Comparison of ENCODE assay signal across 9 cellular contexts in genomic region chr19:45419396-45419795, GRCh38. TPM values are rescaled to one million over a fixed set of nuclear protein-coding genes. Genes with fewer than 3 reads are reported as not detected.
A peak's percentile ranks its signal among the peaks of the same experiment; 100 is the strongest.
DNase-seq lines count a peak whose midpoint lies in the region; ATAC-seq and TF ChIP-seq lines count a peak whose summit lies in the region.
"Had no signal": no experiment of that assay in that cellular context is flagged by ENCODE, and none has a peak within 500 bp of the region (broad histone marks: within the 10 kb centered on the region; RNA-seq: fewer than 3 reads in every experiment).

No MANE protein-coding gene starts in this region.

- TF ChIP-seq CTCF in GM12864 (IDR thresholded peaks at IDR 0.05; ENCODE audit: low read depth, low read length, missing control alignments) (no peak), KMS-11 (conservative IDR thresholded peaks at IDR 0.05; ENCODE audit: low read depth, low read length) (no peak)

- peak overlapping the region; percentile 67 for H3K27ac ChIP-seq in KMS-11

- no peaks in the 10 kb centered on the region for H4K20me1 ChIP-seq in KMS-11 (ENCODE audit: insufficient read depth)

- H3K4me2 ChIP-seq in KMS-11, result peak overlapping the region; percentile 95

- H3K36me3 ChIP-seq in KMS-11 (ENCODE audit: insufficient read depth), result no peaks in the 10 kb centered on the region

- peak overlapping the region; percentile 44; the same call in 1 of the 2 replicates for H2AFZ ChIP-seq in KMS-11 (ENCODE audit: low read depth)

- H3K9ac ChIP-seq in KMS-11, result peak overlapping the region; percentile 22; the same call in 1 of the 2 replicates

- ATAC-seq in GM19455 (IDR thresholded peaks at IDR 0.05; ENCODE audit: unreplicated experiment), result peak; percentile 51
- no peak for ATAC-seq in SK-N-SH treated with all-trans-retinoic acid at 6 μM for 48 hours

- H3K4me3 ChIP-seq in GM12864 (ENCODE audit: low read depth, low read length) (no peak overlapping the region), KMS-11 (IDR thresholded peaks at IDR 0.05; ENCODE audit: insufficient read depth, low read depth, low read length) (no peak overlapping the region)
- H3K4me3 ChIP-seq: skin epidermis had no signal

- H3K27me3 ChIP-seq in KMS-11 (ENCODE audit: insufficient read depth, low read depth), result no peaks in the 10 kb centered on the region

- DNase-seq in GM12864 (ENCODE audit: low read depth) (peak; percentile 56), germinal center (ENCODE audit: low spot score) (peak; percentile 86), cerebellar cortex (ENCODE audit: low spot score) (no peak), HT-29 (ENCODE audit: low spot score) (no peak)
- no peak for DNase-seq in stimulated activated CD4-positive, alpha-beta T cell treated with anti-CD3 and anti-CD28 coated beads, Interleukin-12 subunit alpha, Interleukin-12 subunit beta, amount 100 ng/mL, for 4 hours

- H3K4me1 ChIP-seq in KMS-11 (ENCODE audit: low read depth, poor library complexity, severe bottlenecking), result peaks cover 59% of the 10 kb centered on the region

- peaks cover 9% of the 10 kb centered on the region; the same call in 1 of the 2 replicates for H3K79me2 ChIP-seq in KMS-11 (ENCODE audit: insufficient read depth, low read depth)

TF ChIP-seq in SK-N-SH treated with all-trans-retinoic acid at 6 μM for 48 hours, 23 proteins besides CTCF, POLR2A, EP300 and RAD21:
- no peak for TF ChIP-seq ZFP3 (CRISPR knock-in tag; IDR thresholded peaks at IDR 0.05)
- no peak for TF ChIP-seq TCF4 (CRISPR knock-in tag; IDR thresholded peaks at IDR 0.05; ENCODE audit: borderline replicate concordance)
- TF ChIP-seq PPARA (CRISPR knock-in tag; IDR thresholded peaks at IDR 0.05; ENCODE audit: borderline replicate concordance), result no peak
- TF ChIP-seq SNAI2 (CRISPR knock-in tag; IDR thresholded peaks at IDR 0.05), result no peak
- TF ChIP-seq CSDC2 (CRISPR knock-in tag; IDR thresholded peaks at IDR 0.05), result no peak
- no peak for TF ChIP-seq ARNTL (CRISPR knock-in tag; IDR thresholded peaks at IDR 0.05; ENCODE audit: borderline replicate concordance, low read depth)
- no peak for TF ChIP-seq ZNF70 (CRISPR knock-in tag; IDR thresholded peaks at IDR 0.05)
- no peak for TF ChIP-seq TSHZ2 (CRISPR knock-in tag; IDR thresholded peaks at IDR 0.05)
- TF ChIP-seq ZC3H10 (CRISPR knock-in tag; IDR thresholded peaks at IDR 0.05), result no peak
- TF ChIP-seq TOX (CRISPR knock-in tag; IDR thresholded peaks at IDR 0.05; ENCODE audit: borderline replicate concordance), result no peak
- TF ChIP-seq BACH2 (CRISPR knock-in tag; IDR thresholded peaks at IDR 0.05; ENCODE audit: borderline replicate concordance), result no peak
- TF ChIP-seq GLIS3 (CRISPR knock-in tag; IDR thresholded peaks at IDR 0.05), result no peak
- TF ChIP-seq ESRRG (CRISPR knock-in tag; IDR thresholded peaks at IDR 0.05), result no peak
- no peak for TF ChIP-seq CSRNP3 (CRISPR knock-in tag; IDR thresholded peaks at IDR 0.05)
- TF ChIP-seq ZNF8 (CRISPR knock-in tag; IDR thresholded peaks at IDR 0.05), result no peak
- no peak for TF ChIP-seq CREB5 (CRISPR knock-in tag; IDR thresholded peaks at IDR 0.05; ENCODE audit: low read depth)

RNA-seq across cellular contexts. Expression of gene ERCC1, which starts 4.3 kb away (rescaled TPM):
- 154 and 159 TPM in 2 replicates for total RNA-seq in HT-29 (2014; rRNA removed; shearing (Covaris generic))

RNA-seq across cellular contexts. Expression of gene POLR1G, which starts 13.0 kb away (rescaled TPM):
- total RNA-seq in HT-29 (2014; rRNA removed; shearing (Covaris generic)), result 51.7 and 68.2 TPM in 2 replicates

RNA-seq across cellular contexts. Expression of gene PPP1R13L, which starts 14.5 kb away (rescaled TPM):
- 47.8 and 48.0 TPM in 2 replicates for total RNA-seq in HT-29 (2014; rRNA removed; shearing (Covaris generic))

RNA-seq across cellular contexts. Expression of gene FOSB, which starts 48.4 kb away (rescaled TPM):
- 218 and 253 TPM in 2 replicates for total RNA-seq in HT-29 (2014; rRNA removed; shearing (Covaris generic))

RNA-seq across cellular contexts. Expression of gene ERCC2, which starts 49.0 kb away (rescaled TPM):
- total RNA-seq in HT-29 (2014; rRNA removed; shearing (Covaris generic)), result 40.9 and 49.8 TPM in 2 replicates

Comparison
In these comparisons a context has a peak if more than half of its experiments do, and no peak if none do; other contexts are left out.
1. DNase-seq: peak in GM12864 (single experiment) and germinal center (single experiment); none in stimulated activated CD4-positive, alpha-beta T cell treated with anti-CD3 and anti-CD28 coated beads, Interleukin-12 subunit alpha, Interleukin-12 subunit beta, amount 100 ng/mL, for 4 hours (single experiment), cerebellar cortex (single experiment) and HT-29 (single experiment).